1 cellular context compared by ENCODE assay signal in the genomic region with DNA sequence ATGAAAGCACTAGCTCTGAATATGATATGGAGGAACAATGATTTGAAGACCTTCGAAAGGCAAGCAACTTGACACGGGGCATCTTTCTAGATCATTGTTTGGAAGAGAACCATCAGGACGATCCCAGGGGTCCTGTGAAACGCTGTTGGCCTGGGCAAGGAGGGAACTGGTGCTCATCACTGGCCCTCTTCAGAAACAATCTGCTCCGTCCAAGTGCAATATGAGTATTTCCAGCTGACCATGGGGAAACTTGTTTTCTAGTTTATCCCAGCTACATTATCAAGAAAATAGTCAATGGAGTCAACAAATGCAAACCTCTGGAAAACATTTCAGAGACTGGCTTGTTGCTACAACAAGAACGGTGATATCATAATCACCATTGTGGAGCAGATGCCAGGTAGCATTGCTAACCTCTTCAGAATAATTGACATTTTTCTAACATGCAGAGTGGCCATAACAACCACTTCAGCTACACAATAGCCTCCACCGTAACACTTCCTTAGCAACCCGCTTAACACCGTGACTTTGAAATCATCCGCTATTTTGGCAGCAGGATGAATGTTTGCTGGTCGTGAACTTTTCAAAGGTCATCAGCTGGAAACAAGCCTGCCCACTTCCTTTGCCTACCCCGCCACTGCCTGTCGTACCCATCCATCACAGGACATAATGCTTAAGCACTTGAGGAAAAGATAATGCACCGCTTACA.
TF ChIP-seq lines count a peak whose summit lies in the region.

No MANE protein-coding gene starts in this region.

TF ChIP-seq in GM23338, 12 proteins besides CTCF, POLR2A, EP300 and RAD21 (continued from another document):
- TF ChIP-seq, protein P1, sequence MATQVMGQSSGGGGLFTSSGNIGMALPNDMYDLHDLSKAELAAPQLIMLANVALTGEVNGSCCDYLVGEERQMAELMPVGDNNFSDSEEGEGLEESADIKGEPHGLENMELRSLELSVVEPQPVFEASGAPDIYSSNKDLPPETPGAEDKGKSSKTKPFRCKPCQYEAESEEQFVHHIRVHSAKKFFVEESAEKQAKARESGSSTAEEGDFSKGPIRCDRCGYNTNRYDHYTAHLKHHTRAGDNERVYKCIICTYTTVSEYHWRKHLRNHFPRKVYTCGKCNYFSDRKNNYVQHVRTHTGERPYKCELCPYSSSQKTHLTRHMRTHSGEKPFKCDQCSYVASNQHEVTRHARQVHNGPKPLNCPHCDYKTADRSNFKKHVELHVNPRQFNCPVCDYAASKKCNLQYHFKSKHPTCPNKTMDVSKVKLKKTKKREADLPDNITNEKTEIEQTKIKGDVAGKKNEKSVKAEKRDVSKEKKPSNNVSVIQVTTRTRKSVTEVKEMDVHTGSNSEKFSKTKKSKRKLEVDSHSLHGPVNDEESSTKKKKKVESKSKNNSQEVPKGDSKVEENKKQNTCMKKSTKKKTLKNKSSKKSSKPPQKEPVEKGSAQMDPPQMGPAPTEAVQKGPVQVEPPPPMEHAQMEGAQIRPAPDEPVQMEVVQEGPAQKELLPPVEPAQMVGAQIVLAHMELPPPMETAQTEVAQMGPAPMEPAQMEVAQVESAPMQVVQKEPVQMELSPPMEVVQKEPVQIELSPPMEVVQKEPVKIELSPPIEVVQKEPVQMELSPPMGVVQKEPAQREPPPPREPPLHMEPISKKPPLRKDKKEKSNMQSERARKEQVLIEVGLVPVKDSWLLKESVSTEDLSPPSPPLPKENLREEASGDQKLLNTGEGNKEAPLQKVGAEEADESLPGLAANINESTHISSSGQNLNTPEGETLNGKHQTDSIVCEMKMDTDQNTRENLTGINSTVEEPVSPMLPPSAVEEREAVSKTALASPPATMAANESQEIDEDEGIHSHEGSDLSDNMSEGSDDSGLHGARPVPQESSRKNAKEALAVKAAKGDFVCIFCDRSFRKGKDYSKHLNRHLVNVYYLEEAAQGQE (IDR thresholded peaks at IDR 0.05; ENCODE audit: unreplicated experiment): no peak
- TF ChIP-seq, protein P2, sequence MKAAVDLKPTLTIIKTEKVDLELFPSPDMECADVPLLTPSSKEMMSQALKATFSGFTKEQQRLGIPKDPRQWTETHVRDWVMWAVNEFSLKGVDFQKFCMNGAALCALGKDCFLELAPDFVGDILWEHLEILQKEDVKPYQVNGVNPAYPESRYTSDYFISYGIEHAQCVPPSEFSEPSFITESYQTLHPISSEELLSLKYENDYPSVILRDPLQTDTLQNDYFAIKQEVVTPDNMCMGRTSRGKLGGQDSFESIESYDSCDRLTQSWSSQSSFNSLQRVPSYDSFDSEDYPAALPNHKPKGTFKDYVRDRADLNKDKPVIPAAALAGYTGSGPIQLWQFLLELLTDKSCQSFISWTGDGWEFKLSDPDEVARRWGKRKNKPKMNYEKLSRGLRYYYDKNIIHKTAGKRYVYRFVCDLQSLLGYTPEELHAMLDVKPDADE (IDR thresholded peaks at IDR 0.05): no peak
- TF ChIP-seq NANOG (IDR thresholded peaks at IDR 0.05; ENCODE audit: borderline replicate concordance) (no peak), POLR2AphosphoS5 (IDR thresholded peaks at IDR 0.05; ENCODE audit: low read depth) (no peak), EZH2phosphoT487 (IDR thresholded peaks at IDR 0.05; ENCODE audit: unreplicated experiment) (no peak), STAT1 (IDR thresholded peaks at IDR 0.05; ENCODE audit: unreplicated experiment) (no peak), EZH2 (IDR thresholded peaks at IDR 0.05; ENCODE audit: low read depth, unreplicated experiment) (no peak), JUNB (IDR thresholded peaks at IDR 0.05; ENCODE audit: unreplicated experiment) (no peak), ZNF462 (CRISPR knock-in tag; IDR thresholded peaks at IDR 0.05) (no peak), ZNF114 (CRISPR knock-in tag; IDR thresholded peaks at IDR 0.05) (no peak)
